ENCODE assay signal across 8 cellular contexts in the genomic region with DNA sequence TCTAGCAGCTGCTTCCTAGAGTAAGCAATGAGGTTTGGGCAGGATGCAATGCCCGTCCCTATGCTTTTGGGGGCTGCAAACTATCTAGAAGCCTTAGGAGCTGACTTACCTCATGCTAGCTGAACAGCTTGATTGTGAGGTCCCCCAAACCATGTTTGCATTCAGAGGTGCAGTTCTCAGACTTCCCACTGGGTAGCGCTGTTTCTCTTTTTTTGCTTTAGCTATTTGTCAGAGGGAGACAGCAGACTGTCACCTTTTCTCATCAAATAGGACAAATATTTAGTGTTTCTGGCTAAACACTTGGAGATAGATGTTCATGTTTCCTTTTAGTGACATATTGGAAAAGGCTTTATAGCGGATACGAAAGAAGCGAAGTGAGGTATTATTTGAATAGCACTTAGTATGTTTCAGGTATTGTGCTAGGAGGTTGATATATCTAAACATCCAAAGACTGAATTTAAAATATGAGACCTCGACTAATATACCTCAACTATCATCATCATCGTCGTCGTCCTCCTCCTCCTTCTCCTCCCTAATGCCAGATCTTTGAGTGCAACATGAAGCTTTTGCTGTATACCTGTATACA. TPM values are rescaled to one million over a fixed set of nuclear protein-coding genes. Genes with fewer than 3 reads are reported as not detected.
DNase-seq lines count a peak whose midpoint lies in the region; ATAC-seq and TF ChIP-seq lines count a peak whose summit lies in the region.

No MANE protein-coding gene starts in this region.

- H2AFZ ChIP-seq in Karpas-422 (ENCODE audit: low read length): no peak overlapping the region
- peak overlapping the region; percentile 38 for H2AFZ ChIP-seq in parathyroid adenoma

- CTCF ChIA-PET in RWPE1 (lab: Yijun Ruan, JAX): interaction anchor here (0.5 to 2.9 kb wide), 25 partner anchors 9 to 559 kb away, joined by 3 to 38 read pairs (median 3); a partner anchor contains a TSS

- intact Hi-C loops in activated T-helper 2 cell treated with anti-CD3 and anti-CD28 coated beads, Interferon-gamma antibody, Interleukin-2, Interleukin-4, amounts not matched to agents 10 μg/mL and 5 μg/mL and 100 μg/mL, durations not matched to agents 14 hours and 24 hours and 36 hours (cut with micrococcal nuclease): loop anchor here (1.0 to 5.0 kb wide), 4 partner anchors 71 to 333 kb away; a partner anchor contains a TSS

- H3K27me3 ChIP-seq in Karpas-422 (ENCODE audit: low read length) (no peaks in the 10 kb centered on the region; the same call in 1 of the 2 replicates), gastroesophageal sphincter (no peaks in the 10 kb centered on the region), parathyroid adenoma (ENCODE audit: control insufficient read depth, insufficient read depth, low read length) (no peaks in the 10 kb centered on the region)

- H3K9ac ChIP-seq in Karpas-422 (ENCODE audit: low read length): no peak overlapping the region
- no peak overlapping the region for H3K9ac ChIP-seq in parathyroid adenoma

- POLR2A ChIA-PET in RWPE1 (lab: Yijun Ruan, JAX; ENCODE audit: low non-redundant PET): no interaction called here

- H3K4me3 ChIP-seq in Karpas-422 (ENCODE audit: low read length) (no peak overlapping the region), gastroesophageal sphincter (no peak overlapping the region), parathyroid adenoma (ENCODE audit: low read depth, low read length) (no peak overlapping the region)

- no peak overlapping the region for H3K4me3 Mint-ChIP-seq in activated T-helper 2 cell treated with anti-CD3 and anti-CD28 coated beads, Interferon-gamma antibody, Interleukin-2, Interleukin-4, amounts not matched to agents 10 μg/mL and 5 μg/mL and 100 μg/mL, durations not matched to agents 14 hours and 24 hours and 36 hours (ENCODE audit: low read depth)

- H3K27me3 Mint-ChIP-seq in activated T-helper 2 cell treated with anti-CD3 and anti-CD28 coated beads, Interferon-gamma antibody, Interleukin-2, Interleukin-4, amounts not matched to agents 10 μg/mL and 5 μg/mL and 100 μg/mL, durations not matched to agents 14 hours and 24 hours and 36 hours (ENCODE audit: low read depth): peaks cover 21% of the 10 kb centered on the region

- WGBS in gastroesophageal sphincter (ENCODE audit: low coverage in 1 of 2), 2 donors: 6 to 8% methylated on average over 7 to 9 of the region's 9 CpGs

- ATAC-seq in GM21717 (IDR thresholded peaks at IDR 0.05; ENCODE audit: unreplicated experiment): peak; percentile 84
- ATAC-seq in gastroesophageal sphincter: peak; percentile 58

- peaks cover 12% of the 10 kb centered on the region for H3K4me1 Mint-ChIP-seq in activated T-helper 2 cell treated with anti-CD3 and anti-CD28 coated beads, Interferon-gamma antibody, Interleukin-2, Interleukin-4, amounts not matched to agents 10 μg/mL and 5 μg/mL and 100 μg/mL, durations not matched to agents 14 hours and 24 hours and 36 hours (ENCODE audit: low read depth)

- peaks cover 15% of the 10 kb centered on the region for H3K4me1 ChIP-seq in Karpas-422 (ENCODE audit: low read length)
- no peaks in the 10 kb centered on the region for H3K4me1 ChIP-seq in gastroesophageal sphincter
- no peaks in the 10 kb centered on the region for H3K4me1 ChIP-seq in parathyroid adenoma

- TF ChIP-seq CTCF in RWPE1 (conservative IDR thresholded peaks at IDR 0.05; ENCODE audit: low read depth): peak; percentile 90
- peak; percentile 75 to 90 (median 86) for TF ChIP-seq CTCF in gastroesophageal sphincter (IDR thresholded peaks at IDR 0.05)
- peak; percentile 77 for TF ChIP-seq CTCF in parathyroid adenoma (IDR thresholded peaks at IDR 0.05)

- no peaks in the 10 kb centered on the region for H3K9me3 Mint-ChIP-seq in activated T-helper 2 cell treated with anti-CD3 and anti-CD28 coated beads, Interferon-gamma antibody, Interleukin-2, Interleukin-4, amounts not matched to agents 10 μg/mL and 5 μg/mL and 100 μg/mL, durations not matched to agents 14 hours and 24 hours and 36 hours

- H3K27ac ChIP-seq in Karpas-422 (ENCODE audit: low read length) (no peak overlapping the region), RWPE1 (no peak overlapping the region), gastroesophageal sphincter (no peak overlapping the region), parathyroid adenoma (no peak overlapping the region)

- H3K9me3 ChIP-seq in Karpas-422 (ENCODE audit: low read length): no peaks in the 10 kb centered on the region
- H3K9me3 ChIP-seq in gastroesophageal sphincter: no peaks in the 10 kb centered on the region
- no peaks in the 10 kb centered on the region for H3K9me3 ChIP-seq in parathyroid adenoma (ENCODE audit: control insufficient read depth, low read length)

- H3K36me3 ChIP-seq in Karpas-422 (ENCODE audit: insufficient read depth, low read length) (no peaks in the 10 kb centered on the region), gastroesophageal sphincter (no peaks in the 10 kb centered on the region), parathyroid adenoma (ENCODE audit: control insufficient read depth, insufficient read depth, low read length) (no peaks in the 10 kb centered on the region)

- DNase-seq in EH (ENCODE audit: low read depth) (peak; percentile 59), Karpas-422 (peak; percentile 95), RWPE1 (ENCODE audit: low spot score) (peak; percentile 61), ureter (ENCODE audit: low spot score) (peak; percentile 72)
- DNase-seq in activated T-helper 2 cell treated with anti-CD3 and anti-CD28 coated beads, Interferon-gamma antibody, Interleukin-2, Interleukin-4, amounts not matched to agents 10 μg/mL and 5 μg/mL and 100 μg/mL, durations not matched to agents 14 hours and 24 hours and 36 hours (ENCODE audit: low spot score): peak; percentile 59

- TF ChIP-seq EP300 in gastroesophageal sphincter (IDR thresholded peaks at IDR 0.05): no peak

- H3K4me2 ChIP-seq in Karpas-422 (ENCODE audit: low read depth, low read length, poor library complexity, severe bottlenecking) (no peak overlapping the region), parathyroid adenoma (ENCODE audit: low read length) (no peak overlapping the region)

- no peaks in the 10 kb centered on the region for H3K36me3 Mint-ChIP-seq in activated T-helper 2 cell treated with anti-CD3 and anti-CD28 coated beads, Interferon-gamma antibody, Interleukin-2, Interleukin-4, amounts not matched to agents 10 μg/mL and 5 μg/mL and 100 μg/mL, durations not matched to agents 14 hours and 24 hours and 36 hours (ENCODE audit: low read depth)

- no peaks in the 10 kb centered on the region for H3K9me2 ChIP-seq in Karpas-422 (replicated peaks; ENCODE audit: insufficient read depth, low read length)

- H4K20me1 ChIP-seq in Karpas-422 (ENCODE audit: insufficient read depth, low read depth, low read length): no peaks in the 10 kb centered on the region

- TF ChIP-seq POLR2A in gastroesophageal sphincter (IDR thresholded peaks at IDR 0.05): no peak

- no peaks in the 10 kb centered on the region for H3K79me2 ChIP-seq in Karpas-422 (ENCODE audit: low read length)
- H3K79me2 ChIP-seq in parathyroid adenoma: no peaks in the 10 kb centered on the region

- H3K27ac Mint-ChIP-seq in activated T-helper 2 cell treated with anti-CD3 and anti-CD28 coated beads, Interferon-gamma antibody, Interleukin-2, Interleukin-4, amounts not matched to agents 10 μg/mL and 5 μg/mL and 100 μg/mL, durations not matched to agents 14 hours and 24 hours and 36 hours: no peak overlapping the region

RNA-seq across cellular contexts. Expression of a gene that starts 18.7 kb away (rescaled TPM):
- 21.1 and 44.4 TPM in 2 replicates for total RNA-seq in Karpas-422 (2014; rRNA removed; shearing (Covaris generic); ENCODE audit: low replicate concordance)
- 13.4 and 14.4 TPM in 2 replicates for total RNA-seq in activated T-helper 2 cell treated with anti-CD3 and anti-CD28 coated beads, Interferon-gamma antibody, Interleukin-2, Interleukin-4, amounts not matched to agents 10 μg/mL and 5 μg/mL and 100 μg/mL, durations not matched to agents 14 hours and 24 hours and 36 hours
- 10 to 100 TPM; 11.2 to 18.7 (median 15.6) TPM for total RNA-seq in gastroesophageal sphincter
- total RNA-seq in ureter: 23.1 TPM
